In genomic region chr7:339062-339342, GRCh38 we compare ENCODE assay signal across 22 cellular contexts. TPM values are rescaled to one million over a fixed set of nuclear protein-coding genes. Genes with fewer than 3 reads are reported as not detected.
"Had no signal": no experiment of that assay in that cellular context is flagged by ENCODE, and none has a peak within 500 bp of the region (broad histone marks: within the 10 kb centered on the region; RNA-seq: fewer than 3 reads in every experiment).

No MANE protein-coding gene starts in this region.

- H3K36me3 ChIP-seq: SJCRH30 had no signal

- H3K4me3 ChIP-seq: K562, SJCRH30 had no signal

- H3K4me1 ChIP-seq: SJCRH30 had no signal

- H3K36me3 Mint-ChIP-seq: IgD-negative memory B cell had no signal

- DNase-seq: Kasumi-1, MM.1S, NCI-H1092 treated with DMSO at 0.1 percent for 48 hours, NCI-H1436, NCI-H187, NCI-H2029, NCI-H2081 treated with DMSO at 0.1 percent for 48 hours, NCI-H2171, NCI-H226, NCI-H446, NCI-H510A, NCI-H524 treated with DMSO at 0.1 percent for 48 hours, NCI-H69, NCI-H774, RPMI8226, SHP77 treated with DMSO at 0.1 percent for 48 hours, SJCRH30 had no signal

- H3K4me3 Mint-ChIP-seq: IgD-negative memory B cell had no signal

- H3K27me3 ChIP-seq: SJCRH30 had no signal

- H3K27ac ChIP-seq: HL-60, KMS-11, SJCRH30 had no signal

- H3K4me2 ChIP-seq: KMS-11 had no signal

- ATAC-seq: K562 had no signal

- H3K9me3 ChIP-seq: SJCRH30 had no signal

RNA-seq across cellular contexts. Expression of gene FOXL3, which starts 49.0 kb away (rescaled TPM):
- total RNA-seq: K562, M059J, SJCRH30 had no signal
